9 cellular contexts compared by ENCODE assay signal in the genomic region with DNA sequence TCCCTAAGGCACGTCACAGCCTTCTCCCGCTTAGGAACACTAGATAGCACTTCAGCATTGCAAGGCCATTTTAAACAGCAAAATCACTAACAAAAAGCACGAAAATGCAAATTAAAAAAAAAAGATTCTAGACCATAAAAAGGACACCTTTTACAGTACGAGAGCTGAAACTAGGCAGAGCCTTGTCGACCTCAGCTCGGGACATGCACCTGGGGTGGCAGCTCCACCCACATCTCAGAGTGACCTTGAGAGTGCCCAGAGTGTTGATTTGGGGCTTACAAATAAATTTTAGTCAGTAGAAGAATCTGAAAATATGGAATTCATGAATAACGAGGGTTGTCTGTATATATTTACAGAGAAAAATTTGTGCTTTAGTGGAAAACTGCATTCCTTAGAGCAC. TPM values are rescaled to one million over a fixed set of nuclear protein-coding genes. Genes with fewer than 3 reads are reported as not detected.
DNase-seq lines count a peak whose midpoint lies in the region; ATAC-seq and TF ChIP-seq lines count a peak whose summit lies in the region.
"Had no signal": no experiment of that assay in that cellular context is flagged by ENCODE, and none has a peak within 500 bp of the region (broad histone marks: within the 10 kb centered on the region; RNA-seq: fewer than 3 reads in every experiment).

No MANE protein-coding gene starts in this region.

- H3K27ac Mint-ChIP-seq in T-helper 1 cell treated with Interleukin-12 subunit alpha and Interleukin-12 subunit beta and Interleukin-4 antibody, amounts not matched to agents 30 μg/mL and 1 μg/mL, for 36 hours = peak overlapping the region; percentile 15

- peaks cover 16% of the 10 kb centered on the region for H3K4me1 Mint-ChIP-seq in T-helper 1 cell treated with Interleukin-12 subunit alpha and Interleukin-12 subunit beta and Interleukin-4 antibody, amounts not matched to agents 30 μg/mL and 1 μg/mL, for 36 hours (ENCODE audit: low read depth)

- no peaks in the 10 kb centered on the region for H3K27me3 ChIP-seq in WERI-Rb-1 (ENCODE audit: insufficient read depth, low read depth, severe bottlenecking)
- no peaks in the 10 kb centered on the region for H3K27me3 ChIP-seq in smooth muscle cell (ENCODE audit: low read depth)

- ATAC-seq in HG02623 (IDR thresholded peaks at IDR 0.05; ENCODE audit: unreplicated experiment) = no peak
- ATAC-seq in GM21526 (IDR thresholded peaks at IDR 0.05; ENCODE audit: low FRiP score, unreplicated experiment) = no peak

- 79% methylated on average over 7 of the region's 7 CpGs for WGBS in smooth muscle cell (ENCODE audit: low lambda C conversion rate)

- H3K36me3 Mint-ChIP-seq in T-helper 1 cell treated with Interleukin-12 subunit alpha and Interleukin-12 subunit beta and Interleukin-4 antibody, amounts not matched to agents 30 μg/mL and 1 μg/mL, for 36 hours (ENCODE audit: low read depth) = peaks cover 22% of the 10 kb centered on the region

- H3K9me3 Mint-ChIP-seq in T-helper 1 cell treated with Interleukin-12 subunit alpha and Interleukin-12 subunit beta and Interleukin-4 antibody, amounts not matched to agents 30 μg/mL and 1 μg/mL, for 36 hours = no peaks in the 10 kb centered on the region

- no peaks in the 10 kb centered on the region for H3F3A ChIP-seq in smooth muscle cell (ENCODE audit: low read depth)

- peaks cover 3% of the 10 kb centered on the region for H3K79me2 ChIP-seq in smooth muscle cell (ENCODE audit: low read depth)

- H3K9me3 ChIP-seq in WERI-Rb-1 (ENCODE audit: severe bottlenecking) (no peaks in the 10 kb centered on the region), smooth muscle cell (replicated peaks; ENCODE audit: low read depth) (no peaks in the 10 kb centered on the region)

- no peak for DNase-seq in T-helper 1 cell
- DNase-seq in WERI-Rb-1 = no peak
- DNase-seq in fibroblast of villous mesenchyme (ENCODE audit: low read depth) = no peak
- DNase-seq in smooth muscle cell (lab: John Stamatoyannopoulos, UW; ENCODE audit: unreplicated experiment) = no peak
- DNase-seq in DMS153 (lab: John Stamatoyannopoulos, UW) = no peak
- DNase-seq: ACHN had no signal

- H3K27ac ChIP-seq in WERI-Rb-1 = no peak overlapping the region
- H3K27ac ChIP-seq in smooth muscle cell (ENCODE audit: low read depth) = no peak overlapping the region

- H3K36me3 ChIP-seq in WERI-Rb-1 = peaks cover 23% of the 10 kb centered on the region
- H3K36me3 ChIP-seq in smooth muscle cell (ENCODE audit: low read depth) = no peaks in the 10 kb centered on the region

- peaks cover 11% of the 10 kb centered on the region for H3K27me3 Mint-ChIP-seq in T-helper 1 cell treated with Interleukin-12 subunit alpha and Interleukin-12 subunit beta and Interleukin-4 antibody, amounts not matched to agents 30 μg/mL and 1 μg/mL, for 36 hours (ENCODE audit: low read depth)

- H3K4me3 Mint-ChIP-seq in T-helper 1 cell treated with Interleukin-12 subunit alpha and Interleukin-12 subunit beta and Interleukin-4 antibody, amounts not matched to agents 30 μg/mL and 1 μg/mL, for 36 hours = peak overlapping the region; percentile 88

- H3K9ac ChIP-seq in smooth muscle cell (ENCODE audit: low read depth) = peak overlapping the region; percentile 98

- H3K4me3 ChIP-seq in WERI-Rb-1 (ENCODE audit: low read depth, low read length) = peak overlapping the region; percentile 80
- H3K4me3 ChIP-seq in fibroblast of villous mesenchyme (ENCODE audit: low read depth, low read length) = peak overlapping the region; percentile 65
- H3K4me3 ChIP-seq in smooth muscle cell = peak overlapping the region; percentile 88

- no peak overlapping the region for H2AFZ ChIP-seq in smooth muscle cell (ENCODE audit: low read depth)

- H4K20me1 ChIP-seq in smooth muscle cell (ENCODE audit: low read depth) = no peaks in the 10 kb centered on the region

- peaks cover 13% of the 10 kb centered on the region for H3K4me1 ChIP-seq in smooth muscle cell (ENCODE audit: low read depth)

- TF ChIP-seq CTCF in WERI-Rb-1 (IDR thresholded peaks at IDR 0.05; ENCODE audit: low read depth, low read length) (no peak), fibroblast of villous mesenchyme (IDR thresholded peaks at IDR 0.05; ENCODE audit: insufficient read depth, low read depth, low read length) (no peak), smooth muscle cell (IDR thresholded peaks at IDR 0.05; ENCODE audit: borderline replicate concordance, insufficient read depth, poor library complexity, severe bottlenecking) (no peak)

- peak overlapping the region; percentile 89 for H3K4me2 ChIP-seq in smooth muscle cell

RNA-seq across cellular contexts. Expression of gene MRPS24, which starts 1.1 kb away (rescaled TPM):
- total RNA-seq in fibroblast of villous mesenchyme = 108 and 112 TPM in 2 replicates
- total RNA-seq in smooth muscle cell = 84.1 and 87.7 TPM in 2 replicates
- 164 and 183 TPM in 2 replicates for polyA plus RNA-seq in smooth muscle cell

RNA-seq across cellular contexts. Expression of gene URGCP, which starts 38.2 kb away (rescaled TPM):
- 25.8 and 38.9 TPM in 2 replicates for total RNA-seq in fibroblast of villous mesenchyme
- total RNA-seq in smooth muscle cell = 24.8 and 34.4 TPM in 2 replicates
- polyA plus RNA-seq in smooth muscle cell = 20.4 and 23.8 TPM in 2 replicates

RNA-seq across cellular contexts. Expression of gene UBE2D4, which starts 58.1 kb away (rescaled TPM):
- total RNA-seq in fibroblast of villous mesenchyme = 9.7 and 11.7 TPM in 2 replicates
- 5.6 and 8.6 TPM in 2 replicates for total RNA-seq in smooth muscle cell
- 4.6 and 9.5 TPM in 2 replicates for polyA plus RNA-seq in smooth muscle cell
